ENCODE assay signal across 1 cellular context in genomic region chr6:3226422-3227362, GRCh38.
TF ChIP-seq lines count a peak whose summit lies in the region.

No MANE protein-coding gene starts in this region.

TF ChIP-seq in HEK293, 187 proteins besides CTCF, POLR2A, EP300 and RAD21 (continued from another document):
- TF ChIP-seq ZNF335 (tag by site-specific recombination; conservative IDR thresholded peaks at IDR 0.05) (no peak), OSR2 (tag by site-specific recombination; IDR thresholded peaks at IDR 0.05) (no peak), ZNF658 (tag by site-specific recombination; IDR thresholded peaks at IDR 0.05) (no peak), ZSCAN5A (tag by site-specific recombination; IDR thresholded peaks at IDR 0.05) (no peak), ZNF404 (tag by site-specific recombination; IDR thresholded peaks at IDR 0.05) (no peak), SP3 (tag by site-specific recombination; IDR thresholded peaks at IDR 0.05) (no peak), PRDM1 (tag by site-specific recombination; IDR thresholded peaks at IDR 0.05) (no peak), ZBTB10 (tag by site-specific recombination; IDR thresholded peaks at IDR 0.05) (no peak), ZNF76 (tag by site-specific recombination; IDR thresholded peaks at IDR 0.05; ENCODE audit: borderline replicate concordance, low read depth) (peak; percentile 26; the same call in 1 of the 2 replicates), ZNF585B (tag by site-specific recombination; IDR thresholded peaks at IDR 0.05) (no peak), FEZF1 (tag by site-specific recombination; IDR thresholded peaks at IDR 0.05) (no peak), ZNF211 (tag by site-specific recombination; IDR thresholded peaks at IDR 0.05; ENCODE audit: low read depth) (no peak), KLF16 (tag by site-specific recombination; IDR thresholded peaks at IDR 0.05) (no peak), ZBTB48 (tag by site-specific recombination; IDR thresholded peaks at IDR 0.05) (no peak), KLF9 (tag by site-specific recombination; IDR thresholded peaks at IDR 0.05; ENCODE audit: low read depth) (0 out of 2 replicates have a peak, but pooled peaks have one; percentile 58), ZNF140 (tag by site-specific recombination; IDR thresholded peaks at IDR 0.05) (no peak), ZNF501 (tag by site-specific recombination; IDR thresholded peaks at IDR 0.05) (no peak), ZNF114 (tag by site-specific recombination; IDR thresholded peaks at IDR 0.05) (no peak), OVOL3 (tag by site-specific recombination; IDR thresholded peaks at IDR 0.05) (no peak), ZNF561 (tag by site-specific recombination; IDR thresholded peaks at IDR 0.05; ENCODE audit: borderline replicate concordance) (no peak; the same call in 1 of the 2 replicates), REPIN1 (tag by site-specific recombination; IDR thresholded peaks at IDR 0.05; ENCODE audit: low read depth) (no peak), YY1 (tag by site-specific recombination; IDR thresholded peaks at IDR 0.05) (no peak), ZNF747 (tag by site-specific recombination; IDR thresholded peaks at IDR 0.05) (no peak), ZBTB8A (tag by site-specific recombination; IDR thresholded peaks at IDR 0.05) (peak; percentile 81), ZSCAN16 (tag by site-specific recombination; IDR thresholded peaks at IDR 0.05) (no peak), ELK4 (IDR thresholded peaks at IDR 0.05; ENCODE audit: borderline replicate concordance, low read depth, low read length) (no peak), TCF7L2 (IDR thresholded peaks at IDR 0.05; ENCODE audit: borderline replicate concordance, low read depth, low read length) (no peak), ZNF560 (tag by site-specific recombination; IDR thresholded peaks at IDR 0.05; ENCODE audit: borderline replicate concordance) (no peak), GLI2 (tag by site-specific recombination; IDR thresholded peaks at IDR 0.05; ENCODE audit: borderline replicate concordance, low read depth) (no peak), ZNF202 (tag by site-specific recombination; IDR thresholded peaks at IDR 0.05; ENCODE audit: borderline replicate concordance) (no peak), GFI1B (tag by site-specific recombination; IDR thresholded peaks at IDR 0.05) (no peak), ZNF16 (tag by site-specific recombination; IDR thresholded peaks at IDR 0.05; ENCODE audit: low read depth) (no peak), ZNF843 (tag by site-specific recombination; IDR thresholded peaks at IDR 0.05) (no peak), ZNF837 (tag by site-specific recombination; IDR thresholded peaks at IDR 0.05) (no peak), ZNF155 (tag by site-specific recombination; IDR thresholded peaks at IDR 0.05) (no peak), ZNF514 (tag by site-specific recombination; IDR thresholded peaks at IDR 0.05) (no peak), ZBTB1 (tag by site-specific recombination; IDR thresholded peaks at IDR 0.05) (no peak), ZSCAN23 (tag by site-specific recombination; IDR thresholded peaks at IDR 0.05) (no peak), ZNF266 (tag by site-specific recombination; IDR thresholded peaks at IDR 0.05; ENCODE audit: low read depth) (no peak), SP7 (tag by site-specific recombination; IDR thresholded peaks at IDR 0.05) (no peak; the same call in 1 of the 2 replicates), ZNF394 (tag by site-specific recombination; IDR thresholded peaks at IDR 0.05; ENCODE audit: borderline replicate concordance) (no peak)
- TF ChIP-seq, protein P1, sequence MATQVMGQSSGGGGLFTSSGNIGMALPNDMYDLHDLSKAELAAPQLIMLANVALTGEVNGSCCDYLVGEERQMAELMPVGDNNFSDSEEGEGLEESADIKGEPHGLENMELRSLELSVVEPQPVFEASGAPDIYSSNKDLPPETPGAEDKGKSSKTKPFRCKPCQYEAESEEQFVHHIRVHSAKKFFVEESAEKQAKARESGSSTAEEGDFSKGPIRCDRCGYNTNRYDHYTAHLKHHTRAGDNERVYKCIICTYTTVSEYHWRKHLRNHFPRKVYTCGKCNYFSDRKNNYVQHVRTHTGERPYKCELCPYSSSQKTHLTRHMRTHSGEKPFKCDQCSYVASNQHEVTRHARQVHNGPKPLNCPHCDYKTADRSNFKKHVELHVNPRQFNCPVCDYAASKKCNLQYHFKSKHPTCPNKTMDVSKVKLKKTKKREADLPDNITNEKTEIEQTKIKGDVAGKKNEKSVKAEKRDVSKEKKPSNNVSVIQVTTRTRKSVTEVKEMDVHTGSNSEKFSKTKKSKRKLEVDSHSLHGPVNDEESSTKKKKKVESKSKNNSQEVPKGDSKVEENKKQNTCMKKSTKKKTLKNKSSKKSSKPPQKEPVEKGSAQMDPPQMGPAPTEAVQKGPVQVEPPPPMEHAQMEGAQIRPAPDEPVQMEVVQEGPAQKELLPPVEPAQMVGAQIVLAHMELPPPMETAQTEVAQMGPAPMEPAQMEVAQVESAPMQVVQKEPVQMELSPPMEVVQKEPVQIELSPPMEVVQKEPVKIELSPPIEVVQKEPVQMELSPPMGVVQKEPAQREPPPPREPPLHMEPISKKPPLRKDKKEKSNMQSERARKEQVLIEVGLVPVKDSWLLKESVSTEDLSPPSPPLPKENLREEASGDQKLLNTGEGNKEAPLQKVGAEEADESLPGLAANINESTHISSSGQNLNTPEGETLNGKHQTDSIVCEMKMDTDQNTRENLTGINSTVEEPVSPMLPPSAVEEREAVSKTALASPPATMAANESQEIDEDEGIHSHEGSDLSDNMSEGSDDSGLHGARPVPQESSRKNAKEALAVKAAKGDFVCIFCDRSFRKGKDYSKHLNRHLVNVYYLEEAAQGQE (tag by site-specific recombination; IDR thresholded peaks at IDR 0.05) = no peak
- TF ChIP-seq, protein P2, sequence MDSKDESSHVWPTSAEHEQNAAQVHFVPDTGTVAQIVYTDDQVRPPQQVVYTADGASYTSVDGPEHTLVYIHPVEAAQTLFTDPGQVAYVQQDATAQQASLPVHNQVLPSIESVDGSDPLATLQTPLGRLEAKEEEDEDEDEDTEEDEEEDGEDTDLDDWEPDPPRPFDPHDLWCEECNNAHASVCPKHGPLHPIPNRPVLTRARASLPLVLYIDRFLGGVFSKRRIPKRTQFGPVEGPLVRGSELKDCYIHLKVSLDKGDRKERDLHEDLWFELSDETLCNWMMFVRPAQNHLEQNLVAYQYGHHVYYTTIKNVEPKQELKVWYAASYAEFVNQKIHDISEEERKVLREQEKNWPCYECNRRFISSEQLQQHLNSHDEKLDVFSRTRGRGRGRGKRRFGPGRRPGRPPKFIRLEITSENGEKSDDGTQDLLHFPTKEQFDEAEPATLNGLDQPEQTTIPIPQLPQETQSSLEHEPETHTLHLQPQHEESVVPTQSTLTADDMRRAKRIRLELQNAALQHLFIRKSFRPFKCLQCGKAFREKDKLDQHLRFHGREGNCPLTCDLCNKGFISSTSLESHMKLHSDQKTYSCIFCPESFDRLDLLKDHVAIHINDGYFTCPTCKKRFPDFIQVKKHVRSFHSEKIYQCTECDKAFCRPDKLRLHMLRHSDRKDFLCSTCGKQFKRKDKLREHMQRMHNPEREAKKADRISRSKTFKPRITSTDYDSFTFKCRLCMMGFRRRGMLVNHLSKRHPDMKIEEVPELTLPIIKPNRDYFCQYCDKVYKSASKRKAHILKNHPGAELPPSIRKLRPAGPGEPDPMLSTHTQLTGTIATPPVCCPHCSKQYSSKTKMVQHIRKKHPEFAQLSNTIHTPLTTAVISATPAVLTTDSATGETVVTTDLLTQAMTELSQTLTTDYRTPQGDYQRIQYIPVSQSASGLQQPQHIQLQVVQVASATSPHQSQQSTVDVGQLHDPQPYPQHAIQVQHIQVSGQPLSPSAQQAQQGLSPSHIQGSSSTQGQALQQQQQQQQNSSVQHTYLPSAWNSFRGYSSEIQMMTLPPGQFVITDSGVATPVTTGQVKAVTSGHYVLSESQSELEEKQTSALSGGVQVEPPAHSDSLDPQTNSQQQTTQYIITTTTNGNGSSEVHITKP (tag by site-specific recombination; IDR thresholded peaks at IDR 0.05) = no peak
- TF ChIP-seq, protein P3, sequence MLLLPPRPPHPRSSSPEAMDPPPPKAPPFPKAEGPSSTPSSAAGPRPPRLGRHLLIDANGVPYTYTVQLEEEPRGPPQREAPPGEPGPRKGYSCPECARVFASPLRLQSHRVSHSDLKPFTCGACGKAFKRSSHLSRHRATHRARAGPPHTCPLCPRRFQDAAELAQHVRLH (tag by site-specific recombination; IDR thresholded peaks at IDR 0.05) = no peak
- TF ChIP-seq, protein P4, sequence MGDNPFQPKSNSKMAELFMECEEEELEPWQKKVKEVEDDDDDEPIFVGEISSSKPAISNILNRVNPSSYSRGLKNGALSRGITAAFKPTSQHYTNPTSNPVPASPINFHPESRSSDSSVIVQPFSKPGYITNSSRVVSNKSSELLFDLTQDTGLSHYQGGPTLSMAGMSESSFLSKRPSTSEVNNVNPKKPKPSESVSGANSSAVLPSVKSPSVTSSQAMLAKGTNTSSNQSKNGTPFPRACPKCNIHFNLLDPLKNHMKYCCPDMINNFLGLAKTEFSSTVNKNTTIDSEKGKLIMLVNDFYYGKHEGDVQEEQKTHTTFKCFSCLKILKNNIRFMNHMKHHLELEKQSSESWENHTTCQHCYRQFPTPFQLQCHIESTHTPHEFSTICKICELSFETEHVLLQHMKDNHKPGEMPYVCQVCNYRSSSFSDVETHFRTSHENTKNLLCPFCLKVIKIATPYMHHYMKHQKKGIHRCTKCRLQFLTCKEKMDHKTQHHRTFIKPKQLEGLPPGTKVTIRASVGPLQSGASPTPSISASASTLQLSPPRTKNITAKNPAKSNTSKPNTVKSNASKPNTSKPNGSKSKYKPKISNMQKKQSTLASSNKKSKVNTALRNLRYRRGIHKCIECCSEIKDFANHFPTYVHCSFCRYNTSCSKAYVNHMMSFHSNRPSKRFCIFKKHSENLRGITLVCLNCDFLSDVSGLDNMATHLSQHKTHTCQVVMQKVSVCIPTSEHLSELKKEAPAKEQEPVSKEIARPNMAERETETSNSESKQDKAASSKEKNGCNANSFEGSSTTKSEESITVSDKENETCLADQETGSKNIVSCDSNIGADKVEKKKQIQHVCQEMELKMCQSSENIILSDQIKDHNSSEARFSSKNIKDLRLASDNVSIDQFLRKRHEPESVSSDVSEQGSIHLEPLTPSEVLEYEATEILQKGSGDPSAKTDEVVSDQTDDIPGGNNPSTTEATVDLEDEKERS (tag by site-specific recombination; IDR thresholded peaks at IDR 0.05) = no peak
- TF ChIP-seq, protein P5, sequence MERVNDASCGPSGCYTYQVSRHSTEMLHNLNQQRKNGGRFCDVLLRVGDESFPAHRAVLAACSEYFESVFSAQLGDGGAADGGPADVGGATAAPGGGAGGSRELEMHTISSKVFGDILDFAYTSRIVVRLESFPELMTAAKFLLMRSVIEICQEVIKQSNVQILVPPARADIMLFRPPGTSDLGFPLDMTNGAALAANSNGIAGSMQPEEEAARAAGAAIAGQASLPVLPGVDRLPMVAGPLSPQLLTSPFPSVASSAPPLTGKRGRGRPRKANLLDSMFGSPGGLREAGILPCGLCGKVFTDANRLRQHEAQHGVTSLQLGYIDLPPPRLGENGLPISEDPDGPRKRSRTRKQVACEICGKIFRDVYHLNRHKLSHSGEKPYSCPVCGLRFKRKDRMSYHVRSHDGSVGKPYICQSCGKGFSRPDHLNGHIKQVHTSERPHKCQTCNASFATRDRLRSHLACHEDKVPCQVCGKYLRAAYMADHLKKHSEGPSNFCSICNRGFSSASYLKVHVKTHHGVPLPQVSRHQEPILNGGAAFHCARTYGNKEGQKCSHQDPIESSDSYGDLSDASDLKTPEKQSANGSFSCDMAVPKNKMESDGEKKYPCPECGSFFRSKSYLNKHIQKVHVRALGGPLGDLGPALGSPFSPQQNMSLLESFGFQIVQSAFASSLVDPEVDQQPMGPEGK (tag by site-specific recombination; IDR thresholded peaks at IDR 0.05) = no peak
